Comparison of ENCODE assay signal across 8 cellular contexts in genomic region chr11:35943761-35944502, GRCh38. TPM values are rescaled to one million over a fixed set of nuclear protein-coding genes. Genes with fewer than 3 reads are reported as not detected.
DNase-seq lines count a peak whose midpoint lies in the region; ATAC-seq and TF ChIP-seq lines count a peak whose summit lies in the region.

A gene with protein sequence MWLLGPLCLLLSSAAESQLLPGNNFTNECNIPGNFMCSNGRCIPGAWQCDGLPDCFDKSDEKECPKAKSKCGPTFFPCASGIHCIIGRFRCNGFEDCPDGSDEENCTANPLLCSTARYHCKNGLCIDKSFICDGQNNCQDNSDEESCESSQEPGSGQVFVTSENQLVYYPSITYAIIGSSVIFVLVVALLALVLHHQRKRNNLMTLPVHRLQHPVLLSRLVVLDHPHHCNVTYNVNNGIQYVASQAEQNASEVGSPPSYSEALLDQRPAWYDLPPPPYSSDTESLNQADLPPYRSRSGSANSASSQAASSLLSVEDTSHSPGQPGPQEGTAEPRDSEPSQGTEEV (plus strand): TSS chr11:35944062. CDS start chr11:35944099, 37 bp downstream.

- no peaks in the 10 kb centered on the region for H3K36me3 Mint-ChIP-seq in T-cell

- no peaks in the 10 kb centered on the region for H3K9me3 Mint-ChIP-seq in T-cell

- H3K4me1 Mint-ChIP-seq in T-cell, result peaks cover 13 to 21% (median 17%) of the 10 kb centered on the region in 3 donors

- POLR2A ChIA-PET in T-cell (lab: Charles Lee), result no interaction called here

- no peak within 1 kb of the TSS for H3K27ac Mint-ChIP-seq in T-cell

- in situ Hi-C loops in brain microvascular endothelial cell (cut with HindIII; ENCODE audit: low pct_ligation_motif_present, low sequenced_read_pairs), result no loop called here

- peak within 1 kb of the TSS; percentile 45 for H3K27ac ChIP-seq in brain microvascular endothelial cell

- CTCF ChIA-PET in T-cell (lab: Charles Lee), result no interaction called here

- no peak for TF ChIP-seq CTCF in brain microvascular endothelial cell (IDR thresholded peaks at IDR 0.05; ENCODE audit: low read depth, low read length, missing control alignments)

- ATAC-seq in GM21825 (IDR thresholded peaks at IDR 0.05; ENCODE audit: unreplicated experiment) (peak; percentile 67), T-cell (replicated peaks in 1 of 4) (peak; percentile 51 to 81 (median 70))

- DNase-seq in DMS53 treated with DMSO at 0.1 percent for 48 hours (lab: John Stamatoyannopoulos, UW; ENCODE audit: unreplicated experiment) (peak; percentile 4), M059J (ENCODE audit: low read depth) (peak; percentile 79), T-cell (peak in 9 of 34 experiments; percentile 1 to 29 (median 9)), brain microvascular endothelial cell (peak; percentile 86), retina (peak; percentile 84)
- no peak for DNase-seq in NK-92 treated with Interleukin-12 subunit alpha and Interleukin-12 subunit beta, amount 100 ng/mL, for 24 hours (lab: John Stamatoyannopoulos, UW)

- H3K4me3 Mint-ChIP-seq in T-cell, result peak within 1 kb of the TSS; percentile 67 to 89 (median 73)

- no peaks in the 10 kb centered on the region for H3K36me3 ChIP-seq in brain microvascular endothelial cell (replicated peaks)

- peak within 1 kb of the TSS; percentile 76 for H3K4me3 ChIP-seq in brain microvascular endothelial cell (ENCODE audit: low read depth, low read length)
- H3K4me3 ChIP-seq in iPS-11a (ENCODE audit: low read depth, low read length), result peak within 1 kb of the TSS; percentile 50

- no peaks in the 10 kb centered on the region for H3K27me3 ChIP-seq in brain microvascular endothelial cell (replicated peaks)

- H3K27me3 Mint-ChIP-seq in T-cell, result peaks cover 55% of the 10 kb centered on the region in 2 donors

RNA-seq across cellular contexts. Expression of the gene that starts here (rescaled TPM):
- total RNA-seq in M059J (2014; rRNA removed; shearing (Covaris generic)), result 6.8 and 12.1 TPM in 2 replicates
- under 1 TPM in 2 of 5 donors, not detected in 3; 0.18 to 0.22 TPM for total RNA-seq in T-cell

Comparison
In these comparisons a context has a peak if more than half of its experiments do, and no peak if none do; other contexts are left out.
1. Peak in ATAC-seq in T-cell; RNA of the gene not detected or under 1 TPM.